Comparison of ENCODE assay signal across 24 cellular contexts in genomic region chr13:35963982-35964665, GRCh38.
"Had no signal": no experiment of that assay in that cellular context is flagged by ENCODE, and none has a peak within 500 bp of the region (broad histone marks: within the 10 kb centered on the region; RNA-seq: fewer than 3 reads in every experiment).

No MANE protein-coding gene starts in this region.

- H3K4me3 Mint-ChIP-seq: activated CD4-positive, alpha-beta memory T cell treated with anti-CD3 and anti-CD28 coated beads for 36 hours; activated CD4-positive, alpha-beta T cell treated with anti-CD3 and anti-CD28 coated beads, Interleukin-2, amount 10 ng/mL, durations not matched to agents 7 days and 5 days; activated naive CD8-positive, alpha-beta T cell treated with anti-CD3 and anti-CD28 coated beads, Interleukin-2, amount 50 U/mL, for 24 hours; activated T-cell treated with anti-CD3 and anti-CD28 coated beads, Interleukin-2, amount 50 U/mL, for 4 hours; T-cell had no signal

- H3K4me3 ChIP-seq: MG63, Peyer's patch, SJSA1 had no signal

- H3K9me3 ChIP-seq: MG63, SJSA1 had no signal

- DNase-seq: activated CD4-positive, alpha-beta memory T cell treated with anti-CD3 and anti-CD28 coated beads for 36 hours; activated CD4-positive, alpha-beta T cell treated with anti-CD3 and anti-CD28 coated beads, Interleukin-2, amount 10 ng/mL, durations not matched to agents 7 days and 5 days; activated CD4-positive, CD25-positive, alpha-beta regulatory T cell; activated CD8-positive, alpha-beta memory T cell treated with anti-CD3 and anti-CD28 coated beads for 24 hours; activated effector memory CD4-positive, alpha-beta T cell treated with anti-CD3 and anti-CD28 coated beads, Interleukin-2, amount 50 U/mL, for 16 hours; activated naive CD4-positive, alpha-beta T cell treated with Interleukin-2 at 50 U/mL for 16 hours; activated naive CD8-positive, alpha-beta T cell treated with anti-CD3 and anti-CD28 coated beads, Interleukin-2, amount 50 U/mL, for 24 hours; activated T-cell treated with anti-CD3 and anti-CD28 coated beads, Interleukin-2, amount 50 U/mL, for 4 hours; amygdala; MG63; NCI-H1105; NCI-H1436 treated with DMSO at 0.1 percent for 48 hours; NCI-H187; NCI-H2081 treated with DMSO at 0.1 percent for 48 hours; NCI-H524; Peyer's patch; Right ventricle myocardium superior; T-cell; T-helper 2 cell; T1000 had no signal

- H3K27ac Mint-ChIP-seq: activated CD4-positive, alpha-beta memory T cell treated with anti-CD3 and anti-CD28 coated beads for 36 hours; activated CD4-positive, alpha-beta T cell treated with anti-CD3 and anti-CD28 coated beads, Interleukin-2, amount 10 ng/mL, durations not matched to agents 7 days and 5 days; activated naive CD4-positive, alpha-beta T cell treated with anti-CD3 and anti-CD28 coated beads, Interleukin-2, amount 50 U/mL, for 72 hours; activated naive CD8-positive, alpha-beta T cell treated with anti-CD3 and anti-CD28 coated beads, Interleukin-2, amount 50 U/mL, for 24 hours; T-cell had no signal

- H3K36me3 Mint-ChIP-seq: activated CD4-positive, alpha-beta memory T cell treated with anti-CD3 and anti-CD28 coated beads for 36 hours; activated naive CD4-positive, alpha-beta T cell treated with anti-CD3 and anti-CD28 coated beads, Interleukin-2, amount 50 U/mL, for 72 hours; T-cell had no signal

- H3K9me3 Mint-ChIP-seq: activated naive CD8-positive, alpha-beta T cell treated with anti-CD3 and anti-CD28 coated beads, Interleukin-2, amount 50 U/mL, for 24 hours had no signal

- H3K4me1 ChIP-seq: Peyer's patch had no signal

- H3K27me3 ChIP-seq: MG63, Peyer's patch, SJSA1 had no signal

- H3K36me3 ChIP-seq: MG63, Peyer's patch, SJSA1 had no signal

- H3K4me1 Mint-ChIP-seq: activated CD4-positive, alpha-beta T cell treated with anti-CD3 and anti-CD28 coated beads, Interleukin-2, amount 10 ng/mL, durations not matched to agents 7 days and 5 days; activated naive CD8-positive, alpha-beta T cell treated with anti-CD3 and anti-CD28 coated beads, Interleukin-2, amount 50 U/mL, for 24 hours; T-cell had no signal

- FAIRE-seq: TTC549 had no signal

- H3K27ac ChIP-seq: RWPE1, SJSA1 had no signal

- H3K27me3 Mint-ChIP-seq: activated CD4-positive, alpha-beta T cell treated with anti-CD3 and anti-CD28 coated beads, Interleukin-2, amount 10 ng/mL, durations not matched to agents 7 days and 5 days; activated naive CD8-positive, alpha-beta T cell treated with anti-CD3 and anti-CD28 coated beads, Interleukin-2, amount 50 U/mL, for 24 hours; T-cell had no signal
